In the genomic region with DNA sequence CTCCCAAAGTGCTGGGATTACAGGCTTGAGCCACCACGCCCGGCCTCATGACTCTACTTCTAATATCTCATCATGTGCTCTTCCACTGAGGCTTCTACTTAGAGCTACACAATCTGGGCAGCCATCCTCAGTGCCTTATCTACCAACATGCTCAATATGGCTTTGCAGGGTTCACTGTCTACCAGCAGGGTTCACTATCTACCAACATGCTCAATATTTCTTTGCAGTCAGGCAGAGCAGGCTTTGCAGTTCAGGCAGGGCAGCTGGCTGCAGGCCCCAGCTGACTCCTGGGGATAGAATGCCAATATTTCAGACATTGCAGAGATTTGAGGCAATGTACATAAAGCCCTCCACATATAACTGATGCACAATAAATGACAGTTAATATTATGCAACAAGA, we compare ENCODE assay signal across 8 cellular contexts. TPM values are rescaled to one million over a fixed set of nuclear protein-coding genes. Genes with fewer than 3 reads are reported as not detected.
DNase-seq lines count a peak whose midpoint lies in the region; ATAC-seq and TF ChIP-seq lines count a peak whose summit lies in the region.

No MANE protein-coding gene starts in this region.

- H3K36me3 ChIP-seq in SK-N-SH (replicated peaks in 1 of 2; ENCODE audit: control insufficient read depth in 1 of 2, insufficient read depth in 2 of 2, low read length in 1 of 2), result peaks cover 72 to 75% of the 10 kb centered on the region in 2 experiments

- no peaks in the 10 kb centered on the region for H3K9me3 ChIP-seq in SK-N-SH
- no peaks in the 10 kb centered on the region for H3K9me3 ChIP-seq in CD4-positive, alpha-beta T cell (ENCODE audit: control insufficient read depth, low read length)

- no peaks in the 10 kb centered on the region for H3K9me3 Mint-ChIP-seq in CD4-positive, alpha-beta T cell

- H3K4me3 Mint-ChIP-seq in CD4-positive, alpha-beta T cell, result no peak overlapping the region

- no peaks in the 10 kb centered on the region for H3K27me3 Mint-ChIP-seq in CD4-positive, alpha-beta T cell

- POLR2A ChIA-PET in SK-N-SH (lab: Yijun Ruan, JAX), result no interaction called here
- POLR2A ChIA-PET in CD4-positive, alpha-beta T cell (lab: Charles Lee), result no interaction called here

- TF ChIP-seq EP300 in SK-N-SH (IDR thresholded peaks at IDR 0.05; ENCODE audit: borderline replicate concordance in 1 of 2, low read depth in 1 of 2, low read length in 1 of 2), result no peak

- WGBS in SK-N-SH (ENCODE audit: low lambda C conversion rate), result 86% methylated on average over 2 of the region's 2 CpGs

- no peak overlapping the region for H3K27ac Mint-ChIP-seq in CD4-positive, alpha-beta T cell

- CTCF ChIA-PET in SK-N-SH (lab: Yijun Ruan, JAX), result interaction anchor here (0.6 to 1.7 kb wide), 6 partner anchors 10 to 460 kb away, joined by 3 to 16 read pairs (median 4); no protein-coding TSS in a partner anchor
- CTCF ChIA-PET in CD4-positive, alpha-beta T cell (lab: Charles Lee), result no interaction called here

- no peak overlapping the region for H2AFZ ChIP-seq in SK-N-SH (ENCODE audit: low read depth)

- ATAC-seq in HG02759 (IDR thresholded peaks at IDR 0.05; ENCODE audit: unreplicated experiment) (peak; percentile 52), GM19463 (IDR thresholded peaks at IDR 0.05; ENCODE audit: unreplicated experiment) (no peak)
- ATAC-seq in CD4-positive, alpha-beta T cell (ENCODE audit: poor library complexity), result no peak

- H3K27me3 ChIP-seq in SK-N-SH (ENCODE audit: insufficient read depth), result no peaks in the 10 kb centered on the region
- no peaks in the 10 kb centered on the region for H3K27me3 ChIP-seq in CD4-positive, alpha-beta T cell (ENCODE audit: control insufficient read depth, insufficient read depth, low read length)

- H3K4me2 ChIP-seq in SK-N-SH, result no peak overlapping the region

- no peaks in the 10 kb centered on the region for H3K79me2 ChIP-seq in SK-N-SH (ENCODE audit: insufficient read depth)

- H3K36me3 Mint-ChIP-seq in CD4-positive, alpha-beta T cell (ENCODE audit: low read depth), result peaks cover 49% of the 10 kb centered on the region

- H3K4me1 Mint-ChIP-seq in CD4-positive, alpha-beta T cell (ENCODE audit: low read depth), result no peaks in the 10 kb centered on the region

- peak; percentile 59 for TF ChIP-seq CTCF in SK-N-SH (IDR thresholded peaks at IDR 0.05)
- TF ChIP-seq CTCF in CD4-positive, alpha-beta T cell (IDR thresholded peaks at IDR 0.05), result no peak

- TF ChIP-seq RAD21 in SK-N-SH (IDR thresholded peaks at IDR 0.05; ENCODE audit: low read length), result peak; percentile 68

- no peaks in the 10 kb centered on the region for H3K9me2 ChIP-seq in SK-N-SH

- H3F3A ChIP-seq in SK-N-SH (replicated peaks; ENCODE audit: insufficient read depth), result no peaks in the 10 kb centered on the region

- no peak overlapping the region for H3K4me3 ChIP-seq in SK-N-SH (ENCODE audit: low read depth in 2 of 2, low read length in 1 of 2)

- H3K9ac ChIP-seq in SK-N-SH, result no peak overlapping the region

- no peak overlapping the region for H3K27ac ChIP-seq in SK-N-SH (ENCODE audit: low read depth in 2 of 2, low read length in 1 of 2)
- H3K27ac ChIP-seq in CD4-positive, alpha-beta T cell (ENCODE audit: low read depth, low read length), result no peak overlapping the region

- no peaks in the 10 kb centered on the region for H3K4me1 ChIP-seq in SK-N-SH (ENCODE audit: control insufficient read depth in 1 of 2, insufficient read depth in 2 of 2, low read depth in 1 of 2, low read length in 1 of 2)

- no peaks in the 10 kb centered on the region for H4K20me1 ChIP-seq in SK-N-SH (ENCODE audit: insufficient read depth)

- intact Hi-C loops in CD4-positive, alpha-beta T cell (cut with DNase I, micrococcal nuclease), result no loop called here

- peak; percentile 42 for DNase-seq in GDM1 (lab: John Stamatoyannopoulos, UW)
- DNase-seq in SK-N-SH, result peak; percentile 20
- peak; percentile 49 for DNase-seq in foreskin melanocyte
- peak; percentile 24 for DNase-seq in smooth muscle cell of the brain vasculature (ENCODE audit: low read depth, low spot score)
- no peak for DNase-seq in activated CD8-positive, alpha-beta memory T cell treated with anti-CD3 and anti-CD28 coated beads for 24 hours
- no peak for DNase-seq in CD4-positive, alpha-beta T cell

TF ChIP-seq in SK-N-SH, 30 proteins besides CTCF, POLR2A, EP300 and RAD21:
- no peak for TF ChIP-seq RCOR1 (IDR thresholded peaks at IDR 0.05; ENCODE audit: low read length)
- peak; percentile 60 for TF ChIP-seq SMC3 (IDR thresholded peaks at IDR 0.05; ENCODE audit: low read depth, low read length)
- no peak for TF ChIP-seq YY1 (IDR thresholded peaks at IDR 0.05; ENCODE audit: low read depth)
- no peak for TF ChIP-seq RXRA (IDR thresholded peaks at IDR 0.05; ENCODE audit: borderline replicate concordance, low read depth)

RNA-seq across cellular contexts. Expression of gene PKD2, which starts 47.5 kb away (rescaled TPM):
- polyA plus RNA-seq in SK-N-SH (2012; rRNA removed), result 44.6 and 52.0 TPM in 2 replicates
- polyA plus RNA-seq in SK-N-SH (2012; cell fraction: cytosol; rRNA removed), result 62.8 and 76.7 TPM in 2 replicates
- polyA plus RNA-seq in SK-N-SH (2012; cell fraction: nucleus; rRNA removed), result 39.4 and 67.2 TPM in 2 replicates
- total RNA-seq in CD4-positive, alpha-beta T cell, result 1 to 10 TPM; 4.1 to 4.3 TPM

Comparison
In these comparisons a context has a peak if more than half of its experiments do, and no peak if none do; other contexts are left out.
1. DNase-seq: peak in GDM1 (single experiment), SK-N-SH (single experiment), foreskin melanocyte (single experiment) and smooth muscle cell of the brain vasculature (single experiment); none in activated CD8-positive, alpha-beta memory T cell treated with anti-CD3 and anti-CD28 coated beads for 24 hours (single experiment) and CD4-positive, alpha-beta T cell (0 of 10).